Comparison of ENCODE assay signal across 1 cellular context in the genomic region with DNA sequence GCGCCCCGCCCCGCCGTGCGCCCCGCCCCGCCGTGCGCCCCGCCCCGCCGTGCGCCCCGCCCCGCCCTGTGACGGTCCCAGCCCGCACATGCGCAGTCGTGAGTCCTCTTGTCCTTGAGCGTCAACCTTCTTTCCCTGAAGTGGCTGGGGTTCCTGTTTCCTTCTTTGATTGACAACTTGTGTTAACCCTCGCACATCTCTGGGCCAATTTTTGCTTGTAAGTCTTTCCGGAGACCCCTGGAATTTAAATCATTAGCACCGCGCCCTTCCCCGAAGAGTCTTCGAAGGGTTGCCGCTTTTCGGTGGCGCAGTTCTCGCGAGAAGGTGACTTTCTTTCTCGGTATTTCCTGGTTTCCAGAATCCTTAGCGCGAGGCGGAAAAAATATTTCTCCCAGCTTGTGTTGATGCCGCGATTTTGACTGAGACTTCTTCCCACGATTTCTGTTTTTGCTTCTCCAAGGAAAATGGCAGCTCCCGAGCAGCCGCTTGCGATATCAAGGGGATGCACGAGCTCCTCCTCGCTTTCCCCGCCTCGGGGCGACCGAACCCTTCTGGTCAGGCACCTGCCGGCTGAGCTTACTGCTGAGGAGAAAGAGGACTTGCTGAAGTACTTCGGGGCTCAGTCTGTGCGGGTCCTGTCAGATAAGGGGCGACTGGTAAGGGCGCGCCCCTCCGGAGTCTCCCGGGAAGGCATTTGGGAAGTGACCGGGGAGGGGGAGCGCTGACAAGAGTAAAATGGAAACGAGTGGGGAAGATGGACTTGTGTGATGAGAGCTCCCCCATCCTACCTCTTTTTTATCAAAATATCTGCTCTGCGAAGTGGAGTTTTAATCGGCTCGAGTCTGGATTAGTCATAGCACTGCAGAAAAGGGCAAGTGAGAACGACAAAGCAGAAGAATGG.
TF ChIP-seq lines count a peak whose summit lies in the region.

A gene with protein sequence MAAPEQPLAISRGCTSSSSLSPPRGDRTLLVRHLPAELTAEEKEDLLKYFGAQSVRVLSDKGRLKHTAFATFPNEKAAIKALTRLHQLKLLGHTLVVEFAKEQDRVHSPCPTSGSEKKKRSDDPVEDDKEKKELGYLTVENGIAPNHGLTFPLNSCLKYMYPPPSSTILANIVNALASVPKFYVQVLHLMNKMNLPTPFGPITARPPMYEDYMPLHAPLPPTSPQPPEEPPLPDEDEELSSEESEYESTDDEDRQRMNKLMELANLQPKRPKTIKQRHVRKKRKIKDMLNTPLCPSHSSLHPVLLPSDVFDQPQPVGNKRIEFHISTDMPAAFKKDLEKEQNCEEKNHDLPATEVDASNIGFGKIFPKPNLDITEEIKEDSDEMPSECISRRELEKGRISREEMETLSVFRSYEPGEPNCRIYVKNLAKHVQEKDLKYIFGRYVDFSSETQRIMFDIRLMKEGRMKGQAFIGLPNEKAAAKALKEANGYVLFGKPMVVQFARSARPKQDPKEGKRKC (plus strand): TSS at position 93 of the 901 bp plus-strand sequence. CDS start 372 bp downstream, at position 465.

TF ChIP-seq in HepG2, 621 proteins besides CTCF, POLR2A, EP300 and RAD21 (continued from another document and continues in another):
- TF ChIP-seq, protein P1, sequence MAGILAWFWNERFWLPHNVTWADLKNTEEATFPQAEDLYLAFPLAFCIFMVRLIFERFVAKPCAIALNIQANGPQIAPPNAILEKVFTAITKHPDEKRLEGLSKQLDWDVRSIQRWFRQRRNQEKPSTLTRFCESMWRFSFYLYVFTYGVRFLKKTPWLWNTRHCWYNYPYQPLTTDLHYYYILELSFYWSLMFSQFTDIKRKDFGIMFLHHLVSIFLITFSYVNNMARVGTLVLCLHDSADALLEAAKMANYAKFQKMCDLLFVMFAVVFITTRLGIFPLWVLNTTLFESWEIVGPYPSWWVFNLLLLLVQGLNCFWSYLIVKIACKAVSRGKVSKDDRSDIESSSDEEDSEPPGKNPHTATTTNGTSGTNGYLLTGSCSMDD (CRISPR knock-in tag; IDR thresholded peaks at IDR 0.05) = no peak
- TF ChIP-seq ZNF549 (CRISPR knock-in tag; IDR thresholded peaks at IDR 0.05) (no peak), SALL2 (CRISPR knock-in tag; IDR thresholded peaks at IDR 0.05) (0 out of 2 replicates have a peak, but pooled peaks have one; percentile 35), STAT5B (CRISPR knock-in tag; IDR thresholded peaks at IDR 0.05) (no peak), ZNF878 (CRISPR knock-in tag; IDR thresholded peaks at IDR 0.05) (no peak), RELA (CRISPR knock-in tag; IDR thresholded peaks at IDR 0.05) (no peak), HMG20B (CRISPR knock-in tag; conservative IDR thresholded peaks at IDR 0.05) (no peak), MEF2D (CRISPR knock-in tag; IDR thresholded peaks at IDR 0.05) (no peak), FOXK1 (CRISPR knock-in tag; IDR thresholded peaks at IDR 0.05; ENCODE audit: borderline replicate concordance, low read depth) (no peak), ZNF335 (CRISPR knock-in tag; IDR thresholded peaks at IDR 0.05) (no peak), IRF2 (CRISPR knock-in tag; IDR thresholded peaks at IDR 0.05) (no peak; the same call in 1 of the 2 replicates), ZC3H4 (CRISPR knock-in tag; IDR thresholded peaks at IDR 0.05; ENCODE audit: borderline replicate concordance) (no peak), KLF13 (CRISPR knock-in tag; IDR thresholded peaks at IDR 0.05) (no peak), ZNF766 (CRISPR knock-in tag; IDR thresholded peaks at IDR 0.05; ENCODE audit: borderline replicate concordance) (peak; percentile 70; the same call in 1 of the 2 replicates), SAP130 (CRISPR knock-in tag; IDR thresholded peaks at IDR 0.05; ENCODE audit: low read depth) (peak; percentile 84), FOXA3 (CRISPR knock-in tag; IDR thresholded peaks at IDR 0.05) (no peak), SIN3A (IDR thresholded peaks at IDR 0.05; ENCODE audit: borderline replicate concordance, low read depth, low read length) (peak; percentile 83), HES4 (CRISPR knock-in tag; IDR thresholded peaks at IDR 0.05; ENCODE audit: borderline replicate concordance) (no peak), ZNF501 (CRISPR knock-in tag; IDR thresholded peaks at IDR 0.05) (peak; percentile 85), ZZZ3 (CRISPR knock-in tag; IDR thresholded peaks at IDR 0.05; ENCODE audit: borderline replicate concordance) (no peak), ZNF546 (CRISPR knock-in tag; conservative IDR thresholded peaks at IDR 0.05) (no peak)
- TF ChIP-seq, protein P2, sequence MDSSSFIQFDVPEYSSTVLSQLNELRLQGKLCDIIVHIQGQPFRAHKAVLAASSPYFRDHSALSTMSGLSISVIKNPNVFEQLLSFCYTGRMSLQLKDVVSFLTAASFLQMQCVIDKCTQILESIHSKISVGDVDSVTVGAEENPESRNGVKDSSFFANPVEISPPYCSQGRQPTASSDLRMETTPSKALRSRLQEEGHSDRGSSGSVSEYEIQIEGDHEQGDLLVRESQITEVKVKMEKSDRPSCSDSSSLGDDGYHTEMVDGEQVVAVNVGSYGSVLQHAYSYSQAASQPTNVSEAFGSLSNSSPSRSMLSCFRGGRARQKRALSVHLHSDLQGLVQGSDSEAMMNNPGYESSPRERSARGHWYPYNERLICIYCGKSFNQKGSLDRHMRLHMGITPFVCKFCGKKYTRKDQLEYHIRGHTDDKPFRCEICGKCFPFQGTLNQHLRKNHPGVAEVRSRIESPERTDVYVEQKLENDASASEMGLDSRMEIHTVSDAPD (CRISPR knock-in tag; IDR thresholded peaks at IDR 0.05) = no peak
- TF ChIP-seq, protein P3, sequence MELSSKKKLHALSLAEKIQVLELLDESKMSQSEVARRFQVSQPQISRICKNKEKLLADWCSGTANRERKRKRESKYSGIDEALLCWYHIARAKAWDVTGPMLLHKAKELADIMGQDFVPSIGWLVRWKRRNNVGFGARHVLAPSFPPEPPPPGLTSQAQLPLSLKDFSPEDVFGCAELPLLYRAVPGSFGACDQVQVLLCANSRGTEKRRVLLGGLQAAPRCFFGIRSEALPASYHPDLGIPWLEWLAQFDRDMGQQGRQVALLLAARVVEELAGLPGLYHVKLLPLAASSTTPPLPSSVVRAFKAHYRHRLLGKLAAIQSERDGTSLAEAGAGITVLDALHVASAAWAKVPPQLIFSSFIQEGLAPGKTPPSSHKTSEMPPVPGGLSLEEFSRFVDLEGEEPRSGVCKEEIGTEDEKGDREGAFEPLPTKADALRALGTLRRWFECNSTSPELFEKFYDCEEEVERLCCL (CRISPR knock-in tag; IDR thresholded peaks at IDR 0.05; ENCODE audit: borderline replicate concordance) = no peak
- TF ChIP-seq, protein P4, sequence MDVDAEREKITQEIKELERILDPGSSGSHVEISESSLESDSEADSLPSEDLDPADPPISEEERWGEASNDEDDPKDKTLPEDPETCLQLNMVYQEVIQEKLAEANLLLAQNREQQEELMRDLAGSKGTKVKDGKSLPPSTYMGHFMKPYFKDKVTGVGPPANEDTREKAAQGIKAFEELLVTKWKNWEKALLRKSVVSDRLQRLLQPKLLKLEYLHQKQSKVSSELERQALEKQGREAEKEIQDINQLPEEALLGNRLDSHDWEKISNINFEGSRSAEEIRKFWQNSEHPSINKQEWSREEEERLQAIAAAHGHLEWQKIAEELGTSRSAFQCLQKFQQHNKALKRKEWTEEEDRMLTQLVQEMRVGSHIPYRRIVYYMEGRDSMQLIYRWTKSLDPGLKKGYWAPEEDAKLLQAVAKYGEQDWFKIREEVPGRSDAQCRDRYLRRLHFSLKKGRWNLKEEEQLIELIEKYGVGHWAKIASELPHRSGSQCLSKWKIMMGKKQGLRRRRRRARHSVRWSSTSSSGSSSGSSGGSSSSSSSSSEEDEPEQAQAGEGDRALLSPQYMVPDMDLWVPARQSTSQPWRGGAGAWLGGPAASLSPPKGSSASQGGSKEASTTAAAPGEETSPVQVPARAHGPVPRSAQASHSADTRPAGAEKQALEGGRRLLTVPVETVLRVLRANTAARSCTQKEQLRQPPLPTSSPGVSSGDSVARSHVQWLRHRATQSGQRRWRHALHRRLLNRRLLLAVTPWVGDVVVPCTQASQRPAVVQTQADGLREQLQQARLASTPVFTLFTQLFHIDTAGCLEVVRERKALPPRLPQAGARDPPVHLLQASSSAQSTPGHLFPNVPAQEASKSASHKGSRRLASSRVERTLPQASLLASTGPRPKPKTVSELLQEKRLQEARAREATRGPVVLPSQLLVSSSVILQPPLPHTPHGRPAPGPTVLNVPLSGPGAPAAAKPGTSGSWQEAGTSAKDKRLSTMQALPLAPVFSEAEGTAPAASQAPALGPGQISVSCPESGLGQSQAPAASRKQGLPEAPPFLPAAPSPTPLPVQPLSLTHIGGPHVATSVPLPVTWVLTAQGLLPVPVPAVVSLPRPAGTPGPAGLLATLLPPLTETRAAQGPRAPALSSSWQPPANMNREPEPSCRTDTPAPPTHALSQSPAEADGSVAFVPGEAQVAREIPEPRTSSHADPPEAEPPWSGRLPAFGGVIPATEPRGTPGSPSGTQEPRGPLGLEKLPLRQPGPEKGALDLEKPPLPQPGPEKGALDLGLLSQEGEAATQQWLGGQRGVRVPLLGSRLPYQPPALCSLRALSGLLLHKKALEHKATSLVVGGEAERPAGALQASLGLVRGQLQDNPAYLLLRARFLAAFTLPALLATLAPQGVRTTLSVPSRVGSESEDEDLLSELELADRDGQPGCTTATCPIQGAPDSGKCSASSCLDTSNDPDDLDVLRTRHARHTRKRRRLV (CRISPR knock-in tag; IDR thresholded peaks at IDR 0.05) = no peak
- TF ChIP-seq, protein P5, sequence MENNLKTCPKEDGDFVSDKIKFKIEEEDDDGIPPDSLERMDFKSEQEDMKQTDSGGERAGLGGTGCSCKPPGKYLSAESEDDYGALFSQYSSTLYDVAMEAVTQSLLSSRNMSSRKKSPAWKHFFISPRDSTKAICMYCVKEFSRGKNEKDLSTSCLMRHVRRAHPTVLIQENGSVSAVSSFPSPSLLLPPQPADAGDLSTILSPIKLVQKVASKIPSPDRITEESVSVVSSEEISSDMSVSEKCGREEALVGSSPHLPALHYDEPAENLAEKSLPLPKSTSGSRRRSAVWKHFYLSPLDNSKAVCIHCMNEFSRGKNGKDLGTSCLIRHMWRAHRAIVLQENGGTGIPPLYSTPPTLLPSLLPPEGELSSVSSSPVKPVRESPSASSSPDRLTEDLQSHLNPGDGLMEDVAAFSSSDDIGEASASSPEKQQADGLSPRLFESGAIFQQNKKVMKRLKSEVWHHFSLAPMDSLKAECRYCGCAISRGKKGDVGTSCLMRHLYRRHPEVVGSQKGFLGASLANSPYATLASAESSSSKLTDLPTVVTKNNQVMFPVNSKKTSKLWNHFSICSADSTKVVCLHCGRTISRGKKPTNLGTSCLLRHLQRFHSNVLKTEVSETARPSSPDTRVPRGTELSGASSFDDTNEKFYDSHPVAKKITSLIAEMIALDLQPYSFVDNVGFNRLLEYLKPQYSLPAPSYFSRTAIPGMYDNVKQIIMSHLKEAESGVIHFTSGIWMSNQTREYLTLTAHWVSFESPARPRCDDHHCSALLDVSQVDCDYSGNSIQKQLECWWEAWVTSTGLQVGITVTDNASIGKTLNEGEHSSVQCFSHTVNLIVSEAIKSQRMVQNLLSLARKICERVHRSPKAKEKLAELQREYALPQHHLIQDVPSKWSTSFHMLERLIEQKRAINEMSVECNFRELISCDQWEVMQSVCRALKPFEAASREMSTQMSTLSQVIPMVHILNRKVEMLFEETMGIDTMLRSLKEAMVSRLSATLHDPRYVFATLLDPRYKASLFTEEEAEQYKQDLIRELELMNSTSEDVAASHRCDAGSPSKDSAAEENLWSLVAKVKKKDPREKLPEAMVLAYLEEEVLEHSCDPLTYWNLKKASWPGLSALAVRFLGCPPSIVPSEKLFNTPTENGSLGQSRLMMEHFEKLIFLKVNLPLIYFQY (CRISPR knock-in tag; IDR thresholded peaks at IDR 0.05; ENCODE audit: borderline replicate concordance) = no peak
- TF ChIP-seq, protein P6, sequence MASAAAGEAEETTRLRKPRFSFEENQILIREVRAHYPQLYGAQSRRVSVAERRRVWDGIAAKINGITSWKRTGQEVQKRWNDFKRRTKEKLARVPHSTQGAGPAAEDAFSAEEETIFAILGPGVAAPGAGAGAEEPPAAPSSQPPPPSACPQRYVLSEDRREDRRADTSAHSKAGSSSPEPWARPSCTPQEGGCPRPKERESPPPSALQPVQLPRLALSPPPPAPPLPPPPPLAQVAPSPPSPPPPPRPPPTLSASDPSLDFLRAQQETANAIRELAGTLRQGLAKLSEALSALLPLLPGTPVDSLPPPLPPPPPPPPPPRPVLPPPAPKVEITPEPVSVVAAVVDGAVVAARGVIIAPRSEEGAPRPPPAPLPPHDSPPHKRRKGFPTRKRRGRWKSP (CRISPR knock-in tag; IDR thresholded peaks at IDR 0.05) = 0 out of 2 replicates have a peak, but pooled peaks have one; percentile 16
- TF ChIP-seq, protein P7, sequence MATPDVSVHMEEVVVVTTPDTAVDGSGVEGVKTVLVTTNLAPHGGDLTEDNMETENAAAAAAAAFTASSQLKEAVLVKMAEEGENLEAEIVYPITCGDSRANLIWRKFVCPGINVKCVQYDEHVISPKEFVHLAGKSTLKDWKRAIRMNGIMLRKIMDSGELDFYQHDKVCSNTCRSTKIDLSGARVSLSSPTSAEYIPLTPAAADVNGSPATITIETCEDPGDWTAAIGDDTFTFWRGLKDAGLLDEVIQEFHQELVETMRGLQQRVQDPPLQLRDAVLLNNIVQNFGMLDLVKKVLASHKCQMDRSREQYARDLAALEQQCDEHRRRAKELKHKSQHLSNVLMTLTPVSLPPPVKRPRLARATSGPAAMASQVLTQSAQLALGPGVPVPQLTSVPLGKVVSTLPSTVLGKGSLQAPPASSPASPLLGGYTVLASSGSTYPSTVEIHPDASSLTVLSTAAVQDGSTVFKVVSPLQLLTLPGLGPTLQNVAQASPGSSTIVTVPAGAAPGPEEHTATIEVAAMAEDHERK (CRISPR knock-in tag; IDR thresholded peaks at IDR 0.05; ENCODE audit: low read depth) = no peak
- TF ChIP-seq, protein P8, sequence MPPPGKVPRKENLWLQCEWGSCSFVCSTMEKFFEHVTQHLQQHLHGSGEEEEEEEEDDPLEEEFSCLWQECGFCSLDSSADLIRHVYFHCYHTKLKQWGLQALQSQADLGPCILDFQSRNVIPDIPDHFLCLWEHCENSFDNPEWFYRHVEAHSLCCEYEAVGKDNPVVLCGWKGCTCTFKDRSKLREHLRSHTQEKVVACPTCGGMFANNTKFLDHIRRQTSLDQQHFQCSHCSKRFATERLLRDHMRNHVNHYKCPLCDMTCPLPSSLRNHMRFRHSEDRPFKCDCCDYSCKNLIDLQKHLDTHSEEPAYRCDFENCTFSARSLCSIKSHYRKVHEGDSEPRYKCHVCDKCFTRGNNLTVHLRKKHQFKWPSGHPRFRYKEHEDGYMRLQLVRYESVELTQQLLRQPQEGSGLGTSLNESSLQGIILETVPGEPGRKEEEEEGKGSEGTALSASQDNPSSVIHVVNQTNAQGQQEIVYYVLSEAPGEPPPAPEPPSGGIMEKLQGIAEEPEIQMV (CRISPR knock-in tag; IDR thresholded peaks at IDR 0.05; ENCODE audit: low read depth) = no peak
- TF ChIP-seq, protein P9, sequence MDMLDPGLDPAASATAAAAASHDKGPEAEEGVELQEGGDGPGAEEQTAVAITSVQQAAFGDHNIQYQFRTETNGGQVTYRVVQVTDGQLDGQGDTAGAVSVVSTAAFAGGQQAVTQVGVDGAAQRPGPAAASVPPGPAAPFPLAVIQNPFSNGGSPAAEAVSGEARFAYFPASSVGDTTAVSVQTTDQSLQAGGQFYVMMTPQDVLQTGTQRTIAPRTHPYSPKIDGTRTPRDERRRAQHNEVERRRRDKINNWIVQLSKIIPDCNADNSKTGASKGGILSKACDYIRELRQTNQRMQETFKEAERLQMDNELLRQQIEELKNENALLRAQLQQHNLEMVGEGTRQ (IDR thresholded peaks at IDR 0.05; ENCODE audit: low read depth, low read length) = no peak
- TF ChIP-seq, protein P9 (CRISPR knock-in tag; IDR thresholded peaks at IDR 0.05; ENCODE audit: borderline replicate concordance) = no peak
